9 cellular contexts compared by ENCODE assay signal in the genomic region with DNA sequence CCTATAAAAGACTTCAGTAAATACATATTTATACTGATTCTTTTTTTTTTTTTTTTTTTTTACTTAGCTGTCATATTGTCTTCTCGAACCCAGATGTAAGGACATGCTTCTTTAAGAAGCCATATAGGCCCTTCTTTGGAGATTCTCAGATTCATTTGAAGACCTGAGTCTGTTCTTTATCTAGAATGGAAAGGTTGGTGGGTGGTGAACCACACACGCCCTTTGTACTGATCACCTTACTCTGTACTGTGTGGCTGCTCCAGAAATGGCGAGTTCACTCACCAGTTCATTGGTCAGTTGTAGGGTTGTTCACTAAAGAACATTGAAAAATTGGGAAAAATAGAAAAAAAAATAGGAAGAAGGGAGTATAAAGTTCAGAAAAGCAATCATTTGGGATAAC.
"Had no signal": no experiment of that assay in that cellular context is flagged by ENCODE, and none has a peak within 500 bp of the region (broad histone marks: within the 10 kb centered on the region; RNA-seq: fewer than 3 reads in every experiment).

No MANE protein-coding gene starts in this region.

- H3K9me3 Mint-ChIP-seq: HFFc6, IgD-negative memory B cell had no signal

- H3K4me1 ChIP-seq: HAP-1 had no signal

- H3K4me3 ChIP-seq: GM23248, HAP-1 had no signal

- DNase-seq: GM23248, GOT3, H7, HFFc6 had no signal

- H3K27ac Mint-ChIP-seq: HFFc6, IgD-negative memory B cell had no signal

- H3K9me3 ChIP-seq: HAP-1 had no signal

- FAIRE-seq: HepG2 had no signal

- H3K36me3 ChIP-seq: HAP-1 had no signal

- H3K27me3 Mint-ChIP-seq: IgD-negative memory B cell had no signal

- H3K4me3 Mint-ChIP-seq: HFFc6, IgD-negative memory B cell had no signal

- ATAC-seq: HCT116, HepG2 had no signal

- H3K27ac ChIP-seq: GM23248, HL-60 had no signal
